In genomic region chr3:190183121-190183520, GRCh38 we compare ENCODE assay signal across 1 cellular context.
TF ChIP-seq lines count a peak whose summit lies in the region.

No MANE protein-coding gene starts in this region.

TF ChIP-seq in HEK293, 187 proteins besides CTCF, POLR2A, EP300 and RAD21 (continued from another document and continues in another):
- TF ChIP-seq ZNF518A (tag by site-specific recombination; conservative IDR thresholded peaks at IDR 0.05; ENCODE audit: low read depth) = peak; percentile 49; the same call in 1 of the 2 replicates
- peak; percentile 30; the same call in 1 of the 2 replicates for TF ChIP-seq PRDM1 (tag by site-specific recombination; IDR thresholded peaks at IDR 0.05)
- TF ChIP-seq ZNF843 (tag by site-specific recombination; IDR thresholded peaks at IDR 0.05) = peak; percentile 76
- no peak for TF ChIP-seq ZNF292 (tag by site-specific recombination; IDR thresholded peaks at IDR 0.05; ENCODE audit: borderline replicate concordance, low read depth)
- no peak for TF ChIP-seq BCL11B (tag by site-specific recombination; IDR thresholded peaks at IDR 0.05; ENCODE audit: low read depth)
- no peak for TF ChIP-seq ZNF274 (IDR thresholded peaks at IDR 0.05; ENCODE audit: low read length)
- TF ChIP-seq ZNF274 (tag by site-specific recombination; IDR thresholded peaks at IDR 0.05; ENCODE audit: borderline replicate concordance) = no peak
- no peak for TF ChIP-seq ZNF311 (tag by site-specific recombination; IDR thresholded peaks at IDR 0.05; ENCODE audit: borderline replicate concordance)
- peak; percentile 83 for TF ChIP-seq IKZF3 (tag by site-specific recombination; IDR thresholded peaks at IDR 0.05)
- TF ChIP-seq ZNF560 (tag by site-specific recombination; IDR thresholded peaks at IDR 0.05; ENCODE audit: borderline replicate concordance) = no peak
- no peak for TF ChIP-seq ZNF704 (tag by site-specific recombination; IDR thresholded peaks at IDR 0.05)
- TF ChIP-seq REPIN1 (tag by site-specific recombination; IDR thresholded peaks at IDR 0.05; ENCODE audit: low read depth) = no peak
- 0 out of 2 replicates have a peak, but pooled peaks have one; percentile 10 for TF ChIP-seq ZNF398 (tag by site-specific recombination; IDR thresholded peaks at IDR 0.05)
- no peak for TF ChIP-seq ZNF585B (tag by site-specific recombination; IDR thresholded peaks at IDR 0.05)
- no peak for TF ChIP-seq ZNF248 (tag by site-specific recombination; IDR thresholded peaks at IDR 0.05)
- TF ChIP-seq OVOL3 (tag by site-specific recombination; IDR thresholded peaks at IDR 0.05) = no peak
- TF ChIP-seq HOXC10 (CRISPR knock-in tag; IDR thresholded peaks at IDR 0.05) = no peak
- TF ChIP-seq ZSCAN30 (tag by site-specific recombination; IDR thresholded peaks at IDR 0.05) = 0 out of 2 replicates have a peak, but pooled peaks have one; percentile 50
- no peak for TF ChIP-seq ZNF10 (tag by site-specific recombination; IDR thresholded peaks at IDR 0.05)
- peak; percentile 65; the same call in 1 of the 2 replicates for TF ChIP-seq PRDM10 (tag by site-specific recombination; IDR thresholded peaks at IDR 0.05)
- TF ChIP-seq ZNF664 (tag by site-specific recombination; IDR thresholded peaks at IDR 0.05) = no peak
- TF ChIP-seq AEBP2 (tag by site-specific recombination; IDR thresholded peaks at IDR 0.05; ENCODE audit: borderline replicate concordance) = no peak
- TF ChIP-seq ZBTB26 (tag by site-specific recombination; optimal IDR thresholded peaks at IDR 0.05) = no peak
- peak; percentile 36; the same call in 1 of the 2 replicates for TF ChIP-seq OSR2 (tag by site-specific recombination; IDR thresholded peaks at IDR 0.05)
- TF ChIP-seq PATZ1 (tag by site-specific recombination; IDR thresholded peaks at IDR 0.05) = no peak
- TF ChIP-seq ZNF366 (tag by site-specific recombination; conservative IDR thresholded peaks at IDR 0.05) = peak; percentile 97
- no peak for TF ChIP-seq ZNF175 (tag by site-specific recombination; IDR thresholded peaks at IDR 0.05)
- TF ChIP-seq MYNN (tag by site-specific recombination; IDR thresholded peaks at IDR 0.05; ENCODE audit: borderline replicate concordance) = no peak
- TF ChIP-seq ZNF639 (tag by site-specific recombination; IDR thresholded peaks at IDR 0.05) = peak; percentile 63; the same call in 1 of the 2 replicates
- peak; percentile 93 for TF ChIP-seq ZEB2 (tag by site-specific recombination; IDR thresholded peaks at IDR 0.05)
- peak; percentile 80; the same call in 1 of the 2 replicates for TF ChIP-seq TRIM28 (IDR thresholded peaks at IDR 0.05; ENCODE audit: borderline replicate concordance, low read length)
- TF ChIP-seq ZNF629 (tag by site-specific recombination; IDR thresholded peaks at IDR 0.05) = peak; percentile 96
- no peak for TF ChIP-seq ZNF140 (tag by site-specific recombination; IDR thresholded peaks at IDR 0.05)
- TF ChIP-seq HIC1 (tag by site-specific recombination; IDR thresholded peaks at IDR 0.05) = peak; percentile 97
- TF ChIP-seq ZNF157 (tag by site-specific recombination; IDR thresholded peaks at IDR 0.05) = no peak
- no peak for TF ChIP-seq ZNF530 (tag by site-specific recombination; IDR thresholded peaks at IDR 0.05; ENCODE audit: low read depth)
- TF ChIP-seq ZNF146 (tag by site-specific recombination; IDR thresholded peaks at IDR 0.05) = no peak
- TF ChIP-seq ZNF660 (tag by site-specific recombination; IDR thresholded peaks at IDR 0.05) = peak; percentile 91
- no peak for TF ChIP-seq KLF7 (tag by site-specific recombination; IDR thresholded peaks at IDR 0.05; ENCODE audit: borderline replicate concordance)
- TF ChIP-seq ZNF114 (tag by site-specific recombination; IDR thresholded peaks at IDR 0.05) = no peak
- peak; percentile 32; the same call in 1 of the 2 replicates for TF ChIP-seq KLF10 (tag by site-specific recombination; IDR thresholded peaks at IDR 0.05)
- no peak for TF ChIP-seq KLF1 (tag by site-specific recombination; IDR thresholded peaks at IDR 0.05)
